Comparison of ENCODE assay signal across 8 cellular contexts in the genomic region with DNA sequence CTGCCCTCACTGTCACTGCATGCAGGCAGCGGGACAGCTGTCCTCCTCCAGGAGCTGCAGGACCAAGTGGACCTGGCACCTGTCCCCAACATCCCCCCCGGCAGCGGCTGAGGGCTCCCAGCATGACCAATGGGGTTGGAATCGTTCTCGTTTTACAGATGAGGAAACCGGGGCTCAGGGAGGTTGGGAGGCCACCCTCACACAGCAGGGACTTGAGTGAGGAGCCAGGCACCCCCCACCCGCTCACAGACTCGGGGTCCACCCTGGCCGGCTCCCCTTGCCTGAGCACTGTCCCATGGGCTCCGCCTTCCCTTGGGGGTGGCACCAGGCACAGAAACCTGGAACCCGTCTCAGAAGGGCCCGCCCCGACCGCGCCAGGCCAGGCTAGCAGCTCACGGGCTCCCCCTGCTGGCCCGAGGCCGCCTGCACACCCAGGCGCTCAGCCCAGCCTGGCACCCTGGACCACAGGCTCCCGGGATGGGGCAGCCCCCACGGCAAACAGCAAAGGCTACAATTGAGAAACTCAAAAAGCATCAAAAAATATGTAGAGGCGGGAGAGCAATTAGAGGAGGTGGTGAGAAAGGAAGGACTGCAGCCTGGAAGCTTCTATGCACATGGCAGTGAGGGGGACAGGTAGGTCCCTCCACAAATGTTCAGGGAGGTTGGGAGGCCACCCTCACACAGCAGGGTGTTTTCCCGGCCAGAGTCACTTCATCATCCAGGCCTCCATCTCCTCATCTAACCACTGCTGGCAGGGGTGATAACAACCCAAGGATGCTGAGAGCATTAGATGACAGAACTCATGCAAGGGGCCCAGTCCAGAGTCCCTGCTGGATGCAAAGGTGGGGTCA. TPM values are rescaled to one million over a fixed set of nuclear protein-coding genes. Genes with fewer than 3 reads are reported as not detected.
DNase-seq lines count a peak whose midpoint lies in the region; ATAC-seq, FAIRE-seq and TF ChIP-seq lines count a peak whose summit lies in the region.

No MANE protein-coding gene starts in this region.

- H3K27ac Mint-ChIP-seq in mesothelial cell of epicardium, result no peak overlapping the region

- DNase-seq in D341Med (ENCODE audit: low spot score), result peak; percentile 92
- peak; percentile 94 for DNase-seq in H54 (ENCODE audit: insufficient read length, low spot score)
- peak; percentile 33 for DNase-seq in NCI-H2196 treated with DMSO at 0.1 percent for 48 hours (lab: John Stamatoyannopoulos, UW; ENCODE audit: unreplicated experiment)
- DNase-seq in activated CD4-positive, alpha-beta T cell treated with anti-CD3 and anti-CD28 coated beads, Interleukin-2, amount 50 U/mL, for 4 hours, result peak; percentile 55 to 59
- peak; percentile 62 for DNase-seq in effector CD4-positive, alpha-beta T cell
- DNase-seq in mesothelial cell of epicardium (ENCODE audit: low spot score in 2 of 2, unreplicated experiment in 2 of 2), result peak in 1 of 2 experiments; percentile 83
- DNase-seq in stimulated activated CD8-positive, alpha-beta memory T cell treated with anti-CD3 and anti-CD28 coated beads, Interleukin-4, amount 100 ng/mL, for 24 hours (ENCODE audit: low read depth), result peak; percentile 62

- no peaks in the 10 kb centered on the region for H3K9me3 Mint-ChIP-seq in mesothelial cell of epicardium

- no peak for ATAC-seq in HG03565 (IDR thresholded peaks at IDR 0.05; ENCODE audit: unreplicated experiment)

- no peak for TF ChIP-seq POLR2A in H54 (IDR thresholded peaks at IDR 0.05; ENCODE audit: low read depth, low read length)

- no peaks in the 10 kb centered on the region for H3K36me3 Mint-ChIP-seq in mesothelial cell of epicardium

- peaks cover 12% of the 10 kb centered on the region for H3K4me1 Mint-ChIP-seq in mesothelial cell of epicardium

- peak; percentile 98 for TF ChIP-seq CTCF in mesothelial cell of epicardium (IDR thresholded peaks at IDR 0.05; ENCODE audit: unreplicated experiment)

- no peak overlapping the region for H3K4me3 Mint-ChIP-seq in mesothelial cell of epicardium

- no peak for FAIRE-seq in H54 (lab: Jason Lieb, UNC)

- H3K27me3 Mint-ChIP-seq in mesothelial cell of epicardium (ENCODE audit: low read depth), result no peaks in the 10 kb centered on the region

RNA-seq across cellular contexts. Expression of gene MACROD1, which starts 12.8 kb away (rescaled TPM):
- total RNA-seq in mesothelial cell of epicardium, result 39.0 to 44.0 TPM (median 39.4 TPM) in 3 replicates

RNA-seq across cellular contexts. Expression of gene STIP1, which starts 32.9 kb away (rescaled TPM):
- 127 to 133 TPM (median 131 TPM) in 3 replicates for total RNA-seq in mesothelial cell of epicardium

RNA-seq across cellular contexts. Expression of gene FERMT3, which starts 53.5 kb away (rescaled TPM):
- 4.8 to 8.4 TPM (median 5.9 TPM) in 3 replicates for total RNA-seq in mesothelial cell of epicardium
